ENCODE assay signal across 18 cellular contexts in genomic region chr3:133463441-133463860, GRCh38.
DNase-seq lines count a peak whose midpoint lies in the region; TF ChIP-seq lines count a peak whose summit lies in the region.
"Had no signal": no experiment of that assay in that cellular context is flagged by ENCODE, and none has a peak within 500 bp of the region (broad histone marks: within the 10 kb centered on the region; RNA-seq: fewer than 3 reads in every experiment).

No MANE protein-coding gene starts in this region.

- H3K79me2 ChIP-seq in KMS-11 (ENCODE audit: insufficient read depth, low read depth) (no peaks in the 10 kb centered on the region), PC-9 (ENCODE audit: low read depth) (no peaks in the 10 kb centered on the region), parathyroid adenoma (no peaks in the 10 kb centered on the region), hepatocyte (no peaks in the 10 kb centered on the region)

- H3K36me3 ChIP-seq in KMS-11 (ENCODE audit: insufficient read depth) = no peaks in the 10 kb centered on the region
- no peaks in the 10 kb centered on the region for H3K36me3 ChIP-seq in PC-9 (ENCODE audit: low read depth)
- H3K36me3 ChIP-seq in parathyroid adenoma (ENCODE audit: control insufficient read depth, insufficient read depth, low read length) = no peaks in the 10 kb centered on the region
- no peaks in the 10 kb centered on the region for H3K36me3 ChIP-seq in hepatocyte (replicated peaks; ENCODE audit: insufficient read depth, low read depth)
- H3K36me3 ChIP-seq: esophagus squamous epithelium, gastroesophageal sphincter had no signal

- H3K4me2 ChIP-seq in KMS-11 (peak overlapping the region; percentile 58), PC-9 (peak overlapping the region; percentile 27), parathyroid adenoma (ENCODE audit: low read length) (peak overlapping the region; percentile 60), hepatocyte (no peak overlapping the region)

- POLR2A ChIA-PET in PC-9 (lab: Charles Lee; ENCODE audit: unreplicated experiment) = interaction anchor here (0.6 kb wide), 1 partner anchor 206 kb away, joined by 3 read pairs; no protein-coding TSS in a partner anchor

- 77% methylated on average over 6 of the region's 6 CpGs for WGBS in hepatocyte (ENCODE audit: low lambda C conversion rate, missing lambda C conversion rate)

- DNase-seq in DMS79 treated with DMSO at 0.1 percent for 48 hours (lab: John Stamatoyannopoulos, UW) (peak; percentile 64), PC-9 (peak; percentile 70 to 81), NCI-H2081 (lab: John Stamatoyannopoulos, UW) (no peak), hepatocyte (ENCODE audit: low spot score) (no peak)
- no peak for DNase-seq in stimulated activated CD4-positive, alpha-beta T cell treated with anti-CD3 and anti-CD28 coated beads, Interleukin-1b, Interleukin-23, amount 100 ng/mL, for 48 hours
- DNase-seq: activated CD4-positive, CD25-positive, alpha-beta regulatory T cell treated with anti-CD3 and anti-CD28 coated beads, Interleukin-2, amount 50 U/mL, for 72 hours; CD8-positive, alpha-beta memory T cell; esophagus squamous epithelium; H9; left cardiac atrium; natural killer cell; NCI-H1436; NCI-H226; stimulated activated naive B cell treated with anti-CD40 and anti-IgM and Interleukin-4, amounts not matched to agents 10 μg/mL and 1 μg/mL and 100 μg/mL, for 72 hours; testis had no signal

- H3K4me1 ChIP-seq in KMS-11 (ENCODE audit: low read depth, poor library complexity, severe bottlenecking) (peaks cover 100% of the 10 kb centered on the region), PC-9 (replicated peaks; ENCODE audit: insufficient read depth) (peaks cover 43% of the 10 kb centered on the region), parathyroid adenoma (peaks cover 48% of the 10 kb centered on the region), hepatocyte (ENCODE audit: insufficient read depth) (peaks cover 19% of the 10 kb centered on the region)
- H3K4me1 ChIP-seq: testis had no signal

- H4K20me1 ChIP-seq in KMS-11 (ENCODE audit: insufficient read depth) = no peaks in the 10 kb centered on the region
- no peaks in the 10 kb centered on the region for H4K20me1 ChIP-seq in PC-9 (ENCODE audit: insufficient read depth)
- H4K20me1 ChIP-seq in hepatocyte (ENCODE audit: insufficient read depth, poor library complexity, severe bottlenecking) = no peaks in the 10 kb centered on the region

- H3F3A ChIP-seq in PC-9 (ENCODE audit: insufficient read depth, low read depth) = peaks cover 33% of the 10 kb centered on the region

- no peak for TF ChIP-seq CTCF in KMS-11 (conservative IDR thresholded peaks at IDR 0.05; ENCODE audit: low read depth, low read length)
- TF ChIP-seq CTCF in PC-9 (conservative IDR thresholded peaks at IDR 0.05) = no peak
- no peak for TF ChIP-seq CTCF in parathyroid adenoma (IDR thresholded peaks at IDR 0.05)
- TF ChIP-seq CTCF in hepatocyte (IDR thresholded peaks at IDR 0.05; ENCODE audit: poor library complexity) = no peak

- H3K9me3 ChIP-seq in PC-9 (ENCODE audit: insufficient read depth, low read depth) = no peaks in the 10 kb centered on the region
- H3K9me3 ChIP-seq in parathyroid adenoma (ENCODE audit: control insufficient read depth, low read length) = no peaks in the 10 kb centered on the region
- H3K9me3 ChIP-seq in hepatocyte (ENCODE audit: low read depth) = no peaks in the 10 kb centered on the region
- H3K9me3 ChIP-seq: esophagus squamous epithelium, gastroesophageal sphincter, testis had no signal

- peak overlapping the region; percentile 2; the same call in 1 of the 2 replicates for H2AFZ ChIP-seq in KMS-11 (ENCODE audit: low read depth)
- H2AFZ ChIP-seq in PC-9 = no peak overlapping the region
- peak overlapping the region; percentile 73 for H2AFZ ChIP-seq in parathyroid adenoma
- no peak overlapping the region for H2AFZ ChIP-seq in hepatocyte

- H3K4me3 ChIP-seq in KMS-11 (IDR thresholded peaks at IDR 0.05; ENCODE audit: insufficient read depth, low read depth, low read length) (no peak overlapping the region), PC-9 (no peak overlapping the region), parathyroid adenoma (ENCODE audit: low read depth, low read length) (no peak overlapping the region), hepatocyte (no peak overlapping the region)
- H3K4me3 ChIP-seq: esophagus squamous epithelium, gastroesophageal sphincter, testis had no signal

- H3K9ac ChIP-seq in KMS-11 (no peak overlapping the region; the same call in 1 of the 2 replicates), parathyroid adenoma (no peak overlapping the region)

- H3K27ac ChIP-seq in KMS-11 (peak overlapping the region; percentile 26; the same call in 1 of the 2 replicates), PC-9 (peak overlapping the region; percentile 55), parathyroid adenoma (peak overlapping the region; percentile 68), hepatocyte (no peak overlapping the region)
- H3K27ac ChIP-seq: esophagus squamous epithelium, gastroesophageal sphincter, testis had no signal

- H3K27me3 ChIP-seq in KMS-11 (ENCODE audit: insufficient read depth, low read depth) (no peaks in the 10 kb centered on the region), PC-9 (ENCODE audit: insufficient read depth, low read depth) (no peaks in the 10 kb centered on the region), parathyroid adenoma (ENCODE audit: control insufficient read depth, insufficient read depth, low read length) (no peaks in the 10 kb centered on the region), hepatocyte (no peaks in the 10 kb centered on the region)
- H3K27me3 ChIP-seq: esophagus squamous epithelium, gastroesophageal sphincter, testis had no signal

- no TSS peak for BruUV-seq in PC-9 (replicated peaks; lab: Mats Ljungman, UMichigan)

- CTCF ChIA-PET in PC-9 (lab: Charles Lee) = interaction anchor here (0.8 kb wide), 1 partner anchor 105 kb away, joined by 15 read pairs; no protein-coding TSS in a partner anchor

- intact Hi-C loops in PC-9 (cut with micrococcal nuclease; ENCODE audit: unreplicated experiment) = loop anchor here (1.0 to 10.0 kb wide), 2 partner anchors 110 to 341 kb away; partner anchors contain the start of genes CDV3 and SRPRB

- H3K9me2 ChIP-seq in PC-9 (ENCODE audit: insufficient read depth) (no peaks in the 10 kb centered on the region), hepatocyte (replicated peaks; ENCODE audit: insufficient read depth) (no peaks in the 10 kb centered on the region)

Comparison
In these comparisons a context has a peak if more than half of its experiments do, and no peak if none do; other contexts are left out.
1. DNase-seq: peak in DMS79 treated with DMSO at 0.1 percent for 48 hours (single experiment) and PC-9 (2 of 2); none in stimulated activated CD4-positive, alpha-beta T cell treated with anti-CD3 and anti-CD28 coated beads, Interleukin-1b, Interleukin-23, amount 100 ng/mL, for 48 hours (single experiment), NCI-H2081 (0 of 2) and hepatocyte (single experiment).
2. H2AFZ ChIP-seq: peak in KMS-11 (single experiment) and parathyroid adenoma (single experiment); none in PC-9 (single experiment) and hepatocyte (single experiment).